ENCODE assay signal across 26 cellular contexts in the genomic region with DNA sequence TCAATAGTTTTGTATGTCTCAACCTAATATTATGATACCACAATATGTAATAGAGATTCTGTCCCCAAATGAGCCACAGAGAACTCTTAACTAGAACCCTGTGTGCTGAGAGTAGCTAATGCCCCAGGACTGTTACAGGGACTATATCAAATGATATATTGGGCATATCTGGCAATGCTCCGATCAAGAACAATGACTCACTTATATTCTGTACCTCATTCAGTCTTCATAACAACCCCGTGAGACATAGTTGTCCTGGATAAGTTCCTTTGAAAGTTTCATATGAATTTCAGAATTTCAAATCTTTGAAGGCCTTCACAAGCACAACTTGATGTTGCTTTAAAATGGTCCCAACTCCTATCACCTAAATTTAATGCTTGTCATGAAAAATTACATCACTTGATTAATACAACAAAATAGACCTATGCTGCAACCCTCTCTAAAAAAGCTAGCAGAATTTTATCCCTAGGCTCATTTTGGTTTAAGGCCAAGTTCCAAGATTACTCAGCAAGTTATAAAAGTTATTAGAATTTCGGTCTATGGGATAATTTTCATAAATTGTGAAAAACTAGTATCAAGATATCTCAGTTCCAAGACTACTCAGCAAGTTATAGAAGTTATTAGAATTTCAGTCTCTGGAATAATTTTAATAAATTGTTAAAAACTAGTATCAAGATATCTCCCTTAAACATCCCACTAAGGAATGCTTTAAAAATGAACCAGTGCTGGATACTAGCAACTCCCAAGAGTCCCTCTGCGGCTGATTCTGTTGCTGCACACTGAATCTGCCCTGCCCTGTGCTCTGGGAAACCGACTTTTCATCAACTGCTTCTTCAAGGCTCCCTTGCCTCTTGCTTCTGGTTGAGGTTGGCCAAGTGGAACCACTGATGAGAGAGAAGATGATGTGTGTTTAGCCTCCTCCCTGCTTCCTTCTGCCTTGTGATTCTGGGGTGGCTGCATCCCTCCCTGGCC. TPM values are rescaled to one million over a fixed set of nuclear protein-coding genes. Genes with fewer than 3 reads are reported as not detected.
DNase-seq lines count a peak whose midpoint lies in the region; ATAC-seq and TF ChIP-seq lines count a peak whose summit lies in the region.
"Had no signal": no experiment of that assay in that cellular context is flagged by ENCODE, and none has a peak within 500 bp of the region (broad histone marks: within the 10 kb centered on the region; RNA-seq: fewer than 3 reads in every experiment).

No MANE protein-coding gene starts in this region.

- no peaks in the 10 kb centered on the region for H3F3A ChIP-seq in PC-3 (ENCODE audit: low read length, unreplicated experiment)

- POLR2A ChIA-PET in PC-3 (lab: Charles Lee; ENCODE audit: unreplicated experiment), result no interaction called here
- POLR2A ChIA-PET in CD4-positive, alpha-beta T cell (lab: Charles Lee), result no interaction called here
- POLR2A ChIA-PET in activated CD8-positive, alpha-beta T cell treated with anti-CD3 and anti-CD28 coated beads for 36 hours (lab: Charles Lee), result no interaction called here

- peaks cover 17% of the 10 kb centered on the region for H3K36me3 Mint-ChIP-seq in mesothelial cell of epicardium
- no peaks in the 10 kb centered on the region for H3K36me3 Mint-ChIP-seq in activated naive CD8-positive, alpha-beta T cell treated with anti-CD3 and anti-CD28 coated beads, Interleukin-2, amount 50 U/mL, for 24 hours (ENCODE audit: low read depth)
- no peaks in the 10 kb centered on the region for H3K36me3 Mint-ChIP-seq in CD4-positive, alpha-beta T cell (ENCODE audit: low read depth)
- H3K36me3 Mint-ChIP-seq in activated CD8-positive, alpha-beta T cell treated with anti-CD3 and anti-CD28 coated beads for 36 hours (ENCODE audit: low read depth), result no peaks in the 10 kb centered on the region
- H3K36me3 Mint-ChIP-seq: activated naive CD8-positive, alpha-beta T cell treated with anti-CD3 and anti-CD28 coated beads, Interleukin-2, amount 10 ng/mL, durations not matched to agents 7 days and 5 days had no signal

- no peak overlapping the region for H3K4me3 Mint-ChIP-seq in mesothelial cell of epicardium
- H3K4me3 Mint-ChIP-seq in activated naive CD8-positive, alpha-beta T cell treated with anti-CD3 and anti-CD28 coated beads, Interleukin-2, amount 50 U/mL, for 24 hours, result no peak overlapping the region
- H3K4me3 Mint-ChIP-seq in CD4-positive, alpha-beta T cell, result no peak overlapping the region
- H3K4me3 Mint-ChIP-seq in activated CD8-positive, alpha-beta T cell treated with anti-CD3 and anti-CD28 coated beads for 36 hours, result no peak overlapping the region
- H3K4me3 Mint-ChIP-seq: activated B cell treated with CpG ODN at 0.5 μM for 24 hours; activated naive CD8-positive, alpha-beta T cell treated with anti-CD3 and anti-CD28 coated beads, Interleukin-2, amount 10 ng/mL, durations not matched to agents 7 days and 5 days; central memory CD8-positive, alpha-beta T cell; neural crest cell; T-helper 17 cell; type B pancreatic cell had no signal

- H3K4me2 ChIP-seq in PC-3 (ENCODE audit: low read length) (no peak overlapping the region), fibroblast of lung (ENCODE audit: extremely low read depth, insufficient read depth, low read length) (no peak overlapping the region)
- H3K4me2 ChIP-seq: hepatocyte had no signal

- H3K36me3 ChIP-seq in PC-3 (ENCODE audit: low read depth, low read length), result no peaks in the 10 kb centered on the region
- no peaks in the 10 kb centered on the region for H3K36me3 ChIP-seq in fibroblast of lung (ENCODE audit: control insufficient read depth, insufficient read depth, low read length)

- DNase-seq in AG10803 (ENCODE audit: low read depth), result peak; percentile 18
- DNase-seq in PC-3, result peak; percentile 31
- peak; percentile 57 to 66 for DNase-seq in fibroblast of lung (ENCODE audit: low read depth in 2 of 2)
- DNase-seq in mesothelial cell of epicardium (ENCODE audit: low spot score in 2 of 2, unreplicated experiment in 2 of 2), result no peak
- DNase-seq in activated naive CD8-positive, alpha-beta T cell treated with anti-CD3 and anti-CD28 coated beads, Interleukin-2, amount 50 U/mL, for 24 hours, result no peak
- DNase-seq in CD4-positive, alpha-beta T cell, result no peak
- no peak for DNase-seq in activated CD8-positive, alpha-beta T cell treated with anti-CD3 and anti-CD28 coated beads for 36 hours
- DNase-seq: activated B cell treated with CpG ODN at 0.5 μM for 24 hours; activated naive CD8-positive, alpha-beta T cell treated with anti-CD3 and anti-CD28 coated beads, Interleukin-2, amount 10 ng/mL, durations not matched to agents 7 days and 5 days; esophagus squamous epithelium; H7; islet precursor cell; NCI-H1092; NCI-H2081 treated with DMSO at 0.1 percent for 48 hours; NCI-H510A treated with DMSO at 0.1 percent for 48 hours; SIG-M5; stimulated activated CD4-positive, alpha-beta T cell treated with anti-CD3 and anti-CD28 coated beads, Interleukin-15, amount 100 ng/mL, for 24 hours; stimulated activated naive CD4-positive, alpha-beta T cell; T-helper 17 cell had no signal

- no TSS peak for BruUV-seq in PC-3 (replicated peaks; lab: Mats Ljungman, UMichigan)

- H3K9me3 ChIP-seq in PC-3 (ENCODE audit: low read length) (no peaks in the 10 kb centered on the region), fibroblast of lung (ENCODE audit: control insufficient read depth, insufficient read depth, low read depth, low read length) (no peaks in the 10 kb centered on the region)
- H3K9me3 ChIP-seq in CD4-positive, alpha-beta T cell (ENCODE audit: control insufficient read depth, low read length), result no peaks in the 10 kb centered on the region
- H3K9me3 ChIP-seq: esophagus squamous epithelium had no signal

- ATAC-seq in PC-3, result no peak
- ATAC-seq in GM21576 (IDR thresholded peaks at IDR 0.05; ENCODE audit: unreplicated experiment), result no peak
- no peak for ATAC-seq in activated naive CD8-positive, alpha-beta T cell treated with anti-CD3 and anti-CD28 coated beads, Interleukin-2, amount 50 U/mL, for 24 hours
- no peak for ATAC-seq in CD4-positive, alpha-beta T cell (ENCODE audit: poor library complexity)
- ATAC-seq in activated CD8-positive, alpha-beta T cell treated with anti-CD3 and anti-CD28 coated beads for 36 hours, result no peak
- ATAC-seq: K562, T-helper 17 cell had no signal

- no peaks in the 10 kb centered on the region for H3K79me2 ChIP-seq in PC-3 (ENCODE audit: low read length)
- H3K79me2 ChIP-seq in fibroblast of lung (ENCODE audit: control insufficient read depth, insufficient read depth, low read length), result no peaks in the 10 kb centered on the region
- H3K79me2 ChIP-seq: hepatocyte had no signal

- peaks cover 34% of the 10 kb centered on the region for H3K4me1 Mint-ChIP-seq in mesothelial cell of epicardium
- peaks cover 3% of the 10 kb centered on the region for H3K4me1 Mint-ChIP-seq in activated naive CD8-positive, alpha-beta T cell treated with anti-CD3 and anti-CD28 coated beads, Interleukin-2, amount 50 U/mL, for 24 hours
- H3K4me1 Mint-ChIP-seq in CD4-positive, alpha-beta T cell (ENCODE audit: low read depth), result no peaks in the 10 kb centered on the region
- no peaks in the 10 kb centered on the region for H3K4me1 Mint-ChIP-seq in activated CD8-positive, alpha-beta T cell treated with anti-CD3 and anti-CD28 coated beads for 36 hours (ENCODE audit: low read depth)
- H3K4me1 Mint-ChIP-seq: activated naive CD8-positive, alpha-beta T cell treated with anti-CD3 and anti-CD28 coated beads, Interleukin-2, amount 10 ng/mL, durations not matched to agents 7 days and 5 days; central memory CD8-positive, alpha-beta T cell had no signal

- H3K4me3 ChIP-seq in AG10803 (ENCODE audit: low read length) (no peak overlapping the region), PC-3 (ENCODE audit: low read length) (no peak overlapping the region), fibroblast of lung (replicated peaks in 1 of 4; ENCODE audit: control extremely low read depth in 1 of 4, insufficient read depth in 1 of 4, low read depth in 3 of 4, low read length in 4 of 4) (no peak overlapping the region)
- H3K4me3 ChIP-seq: esophagus squamous epithelium, hepatocyte, K562 had no signal

- no peaks in the 10 kb centered on the region for H3K27me3 Mint-ChIP-seq in mesothelial cell of epicardium (ENCODE audit: low read depth)
- H3K27me3 Mint-ChIP-seq in activated naive CD8-positive, alpha-beta T cell treated with anti-CD3 and anti-CD28 coated beads, Interleukin-2, amount 50 U/mL, for 24 hours, result peaks cover 9% of the 10 kb centered on the region
- peaks cover 18% of the 10 kb centered on the region for H3K27me3 Mint-ChIP-seq in CD4-positive, alpha-beta T cell
- peaks cover 11% of the 10 kb centered on the region for H3K27me3 Mint-ChIP-seq in activated CD8-positive, alpha-beta T cell treated with anti-CD3 and anti-CD28 coated beads for 36 hours

- H3K27ac ChIP-seq in PC-3 (ENCODE audit: low read length), result no peak overlapping the region
- H3K27ac ChIP-seq in fibroblast of lung (ENCODE audit: insufficient read depth, low read length), result no peak overlapping the region
- no peak overlapping the region for H3K27ac ChIP-seq in CD4-positive, alpha-beta T cell (ENCODE audit: low read depth, low read length)
- H3K27ac ChIP-seq: esophagus squamous epithelium, hepatocyte, HL-60 had no signal

- no peak overlapping the region for H3K9ac ChIP-seq in PC-3 (ENCODE audit: low read length)
- H3K9ac ChIP-seq in fibroblast of lung (ENCODE audit: insufficient read depth, low read length), result no peak overlapping the region

- H3K9me2 ChIP-seq in PC-3 (replicated peaks; ENCODE audit: low read length), result no peaks in the 10 kb centered on the region

- intact Hi-C loops in PC-3 (cut with micrococcal nuclease), result no loop called here
- intact Hi-C loops in CD4-positive, alpha-beta T cell (cut with DNase I, micrococcal nuclease), result no loop called here
- intact Hi-C loops in activated CD8-positive, alpha-beta T cell treated with anti-CD3 and anti-CD28 coated beads for 36 hours (cut with micrococcal nuclease), result no loop called here

- H3K27ac Mint-ChIP-seq in mesothelial cell of epicardium, result peak overlapping the region; percentile 32
- no peak overlapping the region for H3K27ac Mint-ChIP-seq in activated naive CD8-positive, alpha-beta T cell treated with anti-CD3 and anti-CD28 coated beads, Interleukin-2, amount 50 U/mL, for 24 hours
- H3K27ac Mint-ChIP-seq in CD4-positive, alpha-beta T cell, result no peak overlapping the region
- H3K27ac Mint-ChIP-seq in activated CD8-positive, alpha-beta T cell treated with anti-CD3 and anti-CD28 coated beads for 36 hours, result no peak overlapping the region
- H3K27ac Mint-ChIP-seq: activated B cell treated with CpG ODN at 0.5 μM for 24 hours; activated naive CD8-positive, alpha-beta T cell treated with anti-CD3 and anti-CD28 coated beads, Interleukin-2, amount 10 ng/mL, durations not matched to agents 7 days and 5 days; T-helper 17 cell; type B pancreatic cell had no signal

- CTCF ChIA-PET in PC-3 (lab: Charles Lee), result no interaction called here
- CTCF ChIA-PET in CD4-positive, alpha-beta T cell (lab: Charles Lee), result no interaction called here
- CTCF ChIA-PET in activated CD8-positive, alpha-beta T cell treated with anti-CD3 and anti-CD28 coated beads for 36 hours (lab: Charles Lee), result no interaction called here

- no peaks in the 10 kb centered on the region for H3K27me3 ChIP-seq in PC-3 (ENCODE audit: low read length)
- no peaks in the 10 kb centered on the region for H3K27me3 ChIP-seq in fibroblast of lung (ENCODE audit: control insufficient read depth, insufficient read depth, low read length)
- H3K27me3 ChIP-seq in CD4-positive, alpha-beta T cell (ENCODE audit: control insufficient read depth, insufficient read depth, low read length), result peaks cover 14% of the 10 kb centered on the region
- H3K27me3 ChIP-seq: hepatocyte had no signal

- no peaks in the 10 kb centered on the region for H3K9me3 Mint-ChIP-seq in mesothelial cell of epicardium
- H3K9me3 Mint-ChIP-seq in activated naive CD8-positive, alpha-beta T cell treated with anti-CD3 and anti-CD28 coated beads, Interleukin-2, amount 50 U/mL, for 24 hours, result no peaks in the 10 kb centered on the region
- H3K9me3 Mint-ChIP-seq in CD4-positive, alpha-beta T cell, result no peaks in the 10 kb centered on the region
- H3K9me3 Mint-ChIP-seq in activated CD8-positive, alpha-beta T cell treated with anti-CD3 and anti-CD28 coated beads for 36 hours, result no peaks in the 10 kb centered on the region
- H3K9me3 Mint-ChIP-seq: activated B cell treated with CpG ODN at 0.5 μM for 24 hours; activated naive CD8-positive, alpha-beta T cell treated with anti-CD3 and anti-CD28 coated beads, Interleukin-2, amount 10 ng/mL, durations not matched to agents 7 days and 5 days; central memory CD8-positive, alpha-beta T cell; type B pancreatic cell had no signal

- H4K20me1 ChIP-seq in PC-3 (ENCODE audit: low read length), result no peaks in the 10 kb centered on the region
- no peaks in the 10 kb centered on the region for H4K20me1 ChIP-seq in fibroblast of lung (ENCODE audit: control insufficient read depth, extremely low read depth, insufficient read depth, low read length)

- H2AFZ ChIP-seq in PC-3 (ENCODE audit: low read length) (no peak overlapping the region), fibroblast of lung (ENCODE audit: low read length) (peak overlapping the region; percentile 45)
- H2AFZ ChIP-seq: hepatocyte had no signal

- H3K4me1 ChIP-seq in PC-3 (ENCODE audit: insufficient read depth, low read length) (peaks cover 46% of the 10 kb centered on the region), fibroblast of lung (ENCODE audit: control insufficient read depth, extremely low read depth, insufficient read depth, low read length) (peaks cover 7% of the 10 kb centered on the region)
- H3K4me1 ChIP-seq: esophagus squamous epithelium had no signal

- TF ChIP-seq CTCF in AG10803 (conservative IDR thresholded peaks at IDR 0.05; ENCODE audit: low read length) (no peak), PC-3 (conservative IDR thresholded peaks at IDR 0.05; ENCODE audit: low read depth, low read length) (no peak), fibroblast of lung (conservative IDR thresholded peaks at IDR 0.05 in 1 of 2, IDR thresholded peaks at IDR 0.05 in 1 of 2; ENCODE audit: low read depth in 1 of 2, low read length in 2 of 2) (no peak), mesothelial cell of epicardium (IDR thresholded peaks at IDR 0.05; ENCODE audit: unreplicated experiment) (no peak)
- TF ChIP-seq CTCF in CD4-positive, alpha-beta T cell (IDR thresholded peaks at IDR 0.05), result no peak
- TF ChIP-seq CTCF in activated CD8-positive, alpha-beta T cell treated with anti-CD3 and anti-CD28 coated beads for 36 hours (IDR thresholded peaks at IDR 0.05), result no peak

RNA-seq across cellular contexts. Expression of a gene that starts 6.0 kb away (rescaled TPM):
- 223 and 263 TPM in 2 replicates for total RNA-seq in PC-3 (2014; rRNA removed)
- total RNA-seq in fibroblast of lung, result 7.2 and 9.7 TPM in 2 replicates
- 9.8 and 9.9 TPM in 2 replicates for polyA plus RNA-seq in fibroblast of lung
- polyA plus RNA-seq in fibroblast of lung (2012), result 7.3 and 8.7 TPM in 2 replicates
- polyA minus RNA-seq in fibroblast of lung (ENCODE audit: low replicate concordance), result 7.5 and 9.6 TPM in 2 replicates
- 86.1 to 90.2 TPM (median 87.2 TPM) in 3 replicates for total RNA-seq in mesothelial cell of epicardium
- total RNA-seq in CD4-positive, alpha-beta T cell, result not detected
- total RNA-seq in activated CD8-positive, alpha-beta T cell treated with anti-CD3 and anti-CD28 coated beads for 36 hours, result under 1 TPM; 0.63 to 0.90 TPM
- total RNA-seq: neural crest cell had no signal

Comparison
In these comparisons a context has a peak if more than half of its experiments do, and no peak if none do; other contexts are left out.
1. DNase-seq: peak in AG10803 (single experiment), PC-3 (single experiment) and fibroblast of lung (2 of 2); none in mesothelial cell of epicardium (0 of 2), activated naive CD8-positive, alpha-beta T cell treated with anti-CD3 and anti-CD28 coated beads, Interleukin-2, amount 50 U/mL, for 24 hours (single experiment), CD4-positive, alpha-beta T cell (0 of 10) and activated CD8-positive, alpha-beta T cell treated with anti-CD3 and anti-CD28 coated beads for 36 hours (single experiment).